Comparison of ENCODE assay signal across 8 cellular contexts in genomic region chr15:44729394-44729913, GRCh38. TPM values are rescaled to one million over a fixed set of nuclear protein-coding genes. Genes with fewer than 3 reads are reported as not detected.
A peak's percentile ranks its signal among the peaks of the same experiment; 100 is the strongest.
DNase-seq lines count a peak whose midpoint lies in the region; ATAC-seq and TF ChIP-seq lines count a peak whose summit lies in the region.

No MANE protein-coding gene starts in this region.

- H2AFZ ChIP-seq in HCT116 (ENCODE audit: low read depth, low read length, poor library complexity, severe bottlenecking), result no peak overlapping the region

- H4K20me1 ChIP-seq in HCT116 (ENCODE audit: insufficient read depth), result no peaks in the 10 kb centered on the region

- no peaks in the 10 kb centered on the region for H3K27me3 Mint-ChIP-seq in CD4-positive, CD25-positive, alpha-beta regulatory T cell
- no peaks in the 10 kb centered on the region for H3K27me3 Mint-ChIP-seq in effector memory CD8-positive, alpha-beta T cell

- H3K9me2 ChIP-seq in HCT116 (ENCODE audit: insufficient read depth), result no peaks in the 10 kb centered on the region

- no peaks in the 10 kb centered on the region for H3K9me3 ChIP-seq in CD4-positive, CD25-positive, alpha-beta regulatory T cell (ENCODE audit: control insufficient read depth in 2 of 2, low read length in 2 of 2)
- H3K9me3 ChIP-seq in HCT116 (ENCODE audit: control insufficient read depth in 1 of 2, insufficient read depth in 1 of 2, low read depth in 1 of 2, low read length in 2 of 2) (no peaks in the 10 kb centered on the region), SK-N-MC (ENCODE audit: low read depth, low read length) (no peaks in the 10 kb centered on the region), upper lobe of left lung (no peaks in the 10 kb centered on the region)

- no peaks in the 10 kb centered on the region for H3K9me3 Mint-ChIP-seq in CD4-positive, CD25-positive, alpha-beta regulatory T cell
- H3K9me3 Mint-ChIP-seq in effector memory CD8-positive, alpha-beta T cell, result no peaks in the 10 kb centered on the region

- peak overlapping the region; percentile 72 for H3K9ac ChIP-seq in HCT116 (ENCODE audit: low read length)
- H3K9ac ChIP-seq in SK-N-MC (ENCODE audit: insufficient read length), result peak overlapping the region; percentile 87

- H3K4me3 Mint-ChIP-seq in CD4-positive, CD25-positive, alpha-beta regulatory T cell, result peak overlapping the region; percentile 95 to 100 (median 99)
- peak overlapping the region; percentile 96 to 99 for H3K4me3 Mint-ChIP-seq in effector memory CD8-positive, alpha-beta T cell

- peak overlapping the region; percentile 75 for H3K4me2 ChIP-seq in HCT116 (ENCODE audit: low read length)

- ATAC-seq in CD4-positive, CD25-positive, alpha-beta regulatory T cell (ENCODE audit: low read depth in 2 of 2), result no peak
- ATAC-seq in HCT116 (no peak; the same call in 1 of the 2 replicates), upper lobe of left lung (ENCODE audit: low FRiP score in 2 of 2) (peak; percentile 21 to 26), HG03108 (IDR thresholded peaks at IDR 0.05; ENCODE audit: unreplicated experiment) (no peak)
- peak; percentile 13 for ATAC-seq in effector memory CD8-positive, alpha-beta T cell (replicated peaks)

- TF ChIP-seq EP300 in upper lobe of left lung (IDR thresholded peaks at IDR 0.05), result no peak

- TF ChIP-seq RAD21 in HCT116 (IDR thresholded peaks at IDR 0.05; ENCODE audit: low read depth), result no peak

- H3K36me3 Mint-ChIP-seq in CD4-positive, CD25-positive, alpha-beta regulatory T cell, result peaks cover 8% of the 10 kb centered on the region
- H3K36me3 Mint-ChIP-seq in effector memory CD8-positive, alpha-beta T cell (ENCODE audit: insufficient read depth), result peaks cover 37% of the 10 kb centered on the region

- H3K4me3 ChIP-seq in CD4-positive, CD25-positive, alpha-beta regulatory T cell (ENCODE audit: low read depth, low read length), result peak overlapping the region; percentile 97
- H3K4me3 ChIP-seq in HCT116 (replicated peaks in 1 of 2; ENCODE audit: low read depth in 1 of 2, low read length in 2 of 2), result peak overlapping the region; percentile 58 to 67
- H3K4me3 ChIP-seq in SK-N-MC, result peak overlapping the region; percentile 95
- peak overlapping the region; percentile 60 to 78 (median 70) for H3K4me3 ChIP-seq in upper lobe of left lung

- TSS peak; percentile 56 for BruUV-seq in HCT116 (replicated peaks; lab: Mats Ljungman, UMichigan)

- H3K4me1 ChIP-seq in CD4-positive, CD25-positive, alpha-beta regulatory T cell (ENCODE audit: control insufficient read depth, insufficient read depth, low read length, poor library complexity, severe bottlenecking), result peaks cover 80% of the 10 kb centered on the region
- H3K4me1 ChIP-seq in HCT116 (ENCODE audit: control insufficient read depth in 1 of 2, insufficient read depth in 2 of 2, low read length in 2 of 2), result peaks cover 30 to 34% of the 10 kb centered on the region in 2 experiments
- peaks cover 37 to 59% (median 47%) of the 10 kb centered on the region in 4 donors for H3K4me1 ChIP-seq in upper lobe of left lung

- 1 to 2% methylated on average over 13 to 20 of the region's 20 CpGs for WGBS in upper lobe of left lung, 2 donors

- no peaks in the 10 kb centered on the region for H3K79me2 ChIP-seq in HCT116 (ENCODE audit: insufficient read depth, low read length)

- peaks cover 6% of the 10 kb centered on the region for H3K36me3 ChIP-seq in CD4-positive, CD25-positive, alpha-beta regulatory T cell (ENCODE audit: control insufficient read depth, insufficient read depth, low read length)
- H3K36me3 ChIP-seq in HCT116 (ENCODE audit: control insufficient read depth in 1 of 2, insufficient read depth in 2 of 2, low read length in 2 of 2), result peaks cover 0 to 4% of the 10 kb centered on the region in 2 experiments; a peak in 2 of 4 replicates
- peaks cover 5% of the 10 kb centered on the region; the same call in 1 of the 2 replicates for H3K36me3 ChIP-seq in SK-N-MC (ENCODE audit: insufficient read depth, low read length)
- H3K36me3 ChIP-seq in upper lobe of left lung, result peaks cover 0 to 9% (median 0%) of the 10 kb centered on the region in 4 donors

- intact Hi-C loops in HCT116 (cut with micrococcal nuclease), result no loop called here

- TF ChIP-seq POLR2A in HCT116 (IDR thresholded peaks at IDR 0.05; ENCODE audit: borderline replicate concordance, extremely low read depth, insufficient read depth, insufficient read length) (no peak), upper lobe of left lung (IDR thresholded peaks at IDR 0.05) (no peak)

- H3K27ac Mint-ChIP-seq in CD4-positive, CD25-positive, alpha-beta regulatory T cell, result peak overlapping the region; percentile 98 to 100 (median 99)
- H3K27ac Mint-ChIP-seq in effector memory CD8-positive, alpha-beta T cell, result peak overlapping the region; percentile 99 to 100

- TF ChIP-seq CTCF in HCT116 (IDR thresholded peaks at IDR 0.05 in 2 of 3, conservative IDR thresholded peaks at IDR 0.05 in 1 of 3; ENCODE audit: borderline replicate concordance in 1 of 3, insufficient read depth in 1 of 3, low read depth in 2 of 3, low read length in 2 of 3) (no peak), upper lobe of left lung (IDR thresholded peaks at IDR 0.05) (peak in 1 of 6 experiments; percentile 3)

- H3K4me1 Mint-ChIP-seq in CD4-positive, CD25-positive, alpha-beta regulatory T cell, result peaks cover 22 to 81% (median 57%) of the 10 kb centered on the region in 4 donors
- H3K4me1 Mint-ChIP-seq in effector memory CD8-positive, alpha-beta T cell (ENCODE audit: low read depth in 2 of 2), result peaks cover 56 to 61% of the 10 kb centered on the region in 2 donors

- RAD21 ChIA-PET in HCT116 (lab: Charles Lee; ENCODE audit: low non-redundant PET in 1 of 2, low total read pairs in 2 of 2, uncharacterized antibody in 2 of 2, unreplicated experiment in 2 of 2), result interaction anchor here (0.7 to 1.3 kb wide), 5 partner anchors 9 to 192 kb away, joined by 3 to 6 read pairs (median 4); partner anchors contain the start of gene SPG11 (in 2 of the 2)

- CTCF ChIA-PET in HCT116 (lab: Charles Lee), result interaction anchor here (1.4 to 3.7 kb wide), 4 partner anchors 9 to 146 kb away, joined by 7 to 31 read pairs (median 26); partner anchors contain the start of gene SPG11

- no peaks in the 10 kb centered on the region for H3K27me3 ChIP-seq in CD4-positive, CD25-positive, alpha-beta regulatory T cell (ENCODE audit: control insufficient read depth, insufficient read depth, low read length)
- H3K27me3 ChIP-seq in HCT116 (ENCODE audit: insufficient read depth, low read length), result no peaks in the 10 kb centered on the region
- H3K27me3 ChIP-seq in upper lobe of left lung, result no peaks in the 10 kb centered on the region

- POLR2A ChIA-PET in HCT116 (lab: Charles Lee), result interaction anchor here (0.7 to 3.7 kb wide), 5 partner anchors 8 to 66 kb away, joined by 3 to 106 read pairs (median 4); partner anchors contain the start of genes B2M, PATL2, SPG11 and TRIM69

- DNase-seq in CD4-positive, CD25-positive, alpha-beta regulatory T cell, result peak in 1 of 3 donors; percentile 68
- DNase-seq in HCT116 (ENCODE audit: low read depth, low spot score), result no peak
- no peak for DNase-seq in SK-N-MC (ENCODE audit: low read depth, low spot score)
- DNase-seq in effector memory CD8-positive, alpha-beta T cell, result no peak
- peak; percentile 73 for DNase-seq in midbrain (lab: John Stamatoyannopoulos, UW)
- DNase-seq in upper lobe of left lung, result peak in 1 of 2 donors; percentile 42
- no peak for DNase-seq in GM03348 (ENCODE audit: low spot score)

- peak overlapping the region; percentile 99 for H3K27ac ChIP-seq in CD4-positive, CD25-positive, alpha-beta regulatory T cell (ENCODE audit: insufficient read depth, low read length, poor library complexity, severe bottlenecking)
- peak overlapping the region; percentile 93 for H3K27ac ChIP-seq in HCT116 (ENCODE audit: low read depth, low read length)
- H3K27ac ChIP-seq in SK-N-MC, result peak overlapping the region; percentile 67; the same call in 1 of the 2 replicates
- H3K27ac ChIP-seq in upper lobe of left lung, result peak overlapping the region; percentile 92 to 100 (median 99)

TF ChIP-seq in HCT116, 20 proteins besides CTCF, POLR2A, EP300 and RAD21 (continues in another document):
- TF ChIP-seq SP1 (IDR thresholded peaks at IDR 0.05; ENCODE audit: low read depth) (no peak), CEBPB (IDR thresholded peaks at IDR 0.05; ENCODE audit: low read depth) (no peak), ZFX (IDR thresholded peaks at IDR 0.05) (no peak; the same call in 1 of the 2 replicates), EZH2 (IDR thresholded peaks at IDR 0.05) (no peak), JUND (IDR thresholded peaks at IDR 0.05) (no peak), SRF (IDR thresholded peaks at IDR 0.05; ENCODE audit: low read depth) (no peak), EGR1 (IDR thresholded peaks at IDR 0.05; ENCODE audit: low read depth) (no peak), POLR2AphosphoS5 (IDR thresholded peaks at IDR 0.05; ENCODE audit: low read depth, low read length) (no peak), EZH2phosphoT487 (IDR thresholded peaks at IDR 0.05; ENCODE audit: borderline replicate concordance) (no peak), FOSL1 (IDR thresholded peaks at IDR 0.05; ENCODE audit: low read depth) (no peak), ELF1 (IDR thresholded peaks at IDR 0.05; ENCODE audit: borderline replicate concordance, low read depth) (no peak), ZNF274 (IDR thresholded peaks at IDR 0.05; ENCODE audit: low read depth, low read length) (no peak)
- TF ChIP-seq, protein P1, sequence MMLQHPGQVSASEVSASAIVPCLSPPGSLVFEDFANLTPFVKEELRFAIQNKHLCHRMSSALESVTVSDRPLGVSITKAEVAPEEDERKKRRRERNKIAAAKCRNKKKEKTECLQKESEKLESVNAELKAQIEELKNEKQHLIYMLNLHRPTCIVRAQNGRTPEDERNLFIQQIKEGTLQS (IDR thresholded peaks at IDR 0.05), result no peak

RNA-seq across cellular contexts. Expression of gene TRIM69, which starts 6.9 kb away (rescaled TPM):
- 50.5 TPM for total RNA-seq in CD4-positive, CD25-positive, alpha-beta regulatory T cell
- 10 to 100 TPM; 38.1 to 61.5 (median 55.7) TPM for polyA plus RNA-seq in CD4-positive, CD25-positive, alpha-beta regulatory T cell
- total RNA-seq in HCT116 (2021; ENCODE audit: unreplicated experiment) (13.0 TPM), upper lobe of left lung (10 to 100 TPM; 10.3 to 29.3 (median 18.3) TPM)
- 11.3 and 15.9 TPM in 2 replicates for polyA plus RNA-seq in HCT116 (2012)

RNA-seq across cellular contexts. Expression of gene B2M, which starts 18.1 kb away (rescaled TPM):
- total RNA-seq in CD4-positive, CD25-positive, alpha-beta regulatory T cell, result 7,793 TPM
- over 10,000 TPM; 37,989 to 53,417 (median 43,977) TPM for polyA plus RNA-seq in CD4-positive, CD25-positive, alpha-beta regulatory T cell
- 388 TPM for total RNA-seq in HCT116 (2021; ENCODE audit: unreplicated experiment)
- 668 and 788 TPM in 2 replicates for polyA plus RNA-seq in HCT116 (2012)
- 1,000 to 10,000 TPM in 5 of 6 donors, 100 to 1,000 TPM in 1; 963 to 7,115 (median 3,598) TPM for total RNA-seq in upper lobe of left lung

RNA-seq across cellular contexts. Expression of gene PATL2, which starts 18.3 kb away (rescaled TPM):
- total RNA-seq in CD4-positive, CD25-positive, alpha-beta regulatory T cell, result 44.1 TPM
- 10 to 100 TPM in 2 of 4 donors, 1 to 10 TPM in 2; 7.8 to 20.6 (median 12.8) TPM for polyA plus RNA-seq in CD4-positive, CD25-positive, alpha-beta regulatory T cell
- 1.2 TPM for total RNA-seq in HCT116 (2021; ENCODE audit: unreplicated experiment)
- polyA plus RNA-seq in HCT116 (2012), result 0.31 and 0.38 TPM in 2 replicates
- 10 to 100 TPM in 2 of 6 donors, 1 to 10 TPM in 4; 2.6 to 30.4 (median 7.8) TPM for total RNA-seq in upper lobe of left lung

Comparison
In these comparisons a context has a peak if more than half of its experiments do, and no peak if none do; other contexts are left out.
1. ATAC-seq: peak in effector memory CD8-positive, alpha-beta T cell (single experiment) and upper lobe of left lung (2 of 2); none in CD4-positive, CD25-positive, alpha-beta regulatory T cell (0 of 2), HCT116 (single experiment) and HG03108 (single experiment).
2. Peak in every context shown above with its lines, with median percentiles within 50 percentile points of each other: H3K27ac ChIP-seq and H3K4me3 ChIP-seq.